28 cellular contexts compared by ENCODE assay signal in the genomic region with DNA sequence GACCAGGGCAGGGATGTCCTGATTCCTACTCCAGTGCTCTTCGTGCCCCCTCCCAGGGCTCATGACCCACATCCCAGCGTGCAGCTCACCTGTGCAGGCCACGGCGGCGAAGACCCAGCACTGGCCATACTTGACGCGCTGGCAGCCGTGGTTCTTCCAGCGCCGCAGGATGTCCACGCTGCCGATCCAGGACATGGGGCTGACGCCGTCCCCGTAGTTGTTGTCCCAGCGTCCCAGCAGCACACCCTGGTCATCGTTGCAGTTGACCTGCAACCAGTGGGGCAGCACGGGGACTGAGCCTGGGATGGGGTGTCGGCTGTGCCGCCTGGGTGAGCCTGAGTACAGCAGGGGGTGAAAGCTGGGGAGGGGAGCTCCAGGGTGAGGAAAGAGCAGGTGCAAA. TPM values are rescaled to one million over a fixed set of nuclear protein-coding genes. Genes with fewer than 3 reads are reported as not detected.
"Had no signal": no experiment of that assay in that cellular context is flagged by ENCODE, and none has a peak within 500 bp of the region (broad histone marks: within the 10 kb centered on the region; RNA-seq: fewer than 3 reads in every experiment).

No MANE protein-coding gene starts in this region.

- H3K27me3 ChIP-seq: body of pancreas, cardiac muscle cell, dorsolateral prefrontal cortex, gastrocnemius medialis, sigmoid colon had no signal

- H3K27ac ChIP-seq: body of pancreas, cardiac muscle cell, dorsolateral prefrontal cortex, esophagus squamous epithelium, gastrocnemius medialis, parathyroid adenoma, sigmoid colon, WERI-Rb-1 had no signal

- H3K27me3 Mint-ChIP-seq: memory B cell, type B pancreatic cell had no signal

- H3K9me3 Mint-ChIP-seq: activated CD4-positive, alpha-beta T cell treated with anti-CD3 and anti-CD28 coated beads, Interleukin-2, amount 10 ng/mL, durations not matched to agents 7 days and 5 days; activated CD8-positive, alpha-beta T cell treated with anti-CD3 and anti-CD28 coated beads for 36 hours; activated naive CD8-positive, alpha-beta T cell treated with anti-CD3 and anti-CD28 coated beads, Interleukin-2, amount 50 U/mL, for 24 hours; effector memory CD8-positive, alpha-beta T cell; memory B cell; nephron; type B pancreatic cell had no signal

- ATAC-seq: activated CD8-positive, alpha-beta memory T cell treated with anti-CD3 and anti-CD28 coated beads, Interleukin-2, amount 10 ng/mL, durations not matched to agents 7 days and 5 days; activated CD8-positive, alpha-beta T cell treated with anti-CD3 and anti-CD28 coated beads for 36 hours; activated naive CD8-positive, alpha-beta T cell treated with anti-CD3 and anti-CD28 coated beads, Interleukin-2, amount 50 U/mL, for 24 hours; body of pancreas; effector memory CD8-positive, alpha-beta T cell; gastrocnemius medialis; stimulated activated naive B cell treated with anti-CD40 and anti-IgM and Interleukin-4, amounts not matched to agents 10 μg/mL and 1 μg/mL and 100 μg/mL, for 72 hours had no signal

- H3K4me1 Mint-ChIP-seq: memory B cell had no signal

- H3K4me3 Mint-ChIP-seq: activated CD4-positive, alpha-beta T cell treated with anti-CD3 and anti-CD28 coated beads, Interleukin-2, amount 10 ng/mL, durations not matched to agents 7 days and 5 days; activated CD8-positive, alpha-beta memory T cell treated with anti-CD3 and anti-CD28 coated beads, Interleukin-2, amount 10 ng/mL, durations not matched to agents 7 days and 5 days; activated CD8-positive, alpha-beta T cell treated with anti-CD3 and anti-CD28 coated beads for 36 hours; activated naive CD8-positive, alpha-beta T cell treated with anti-CD3 and anti-CD28 coated beads, Interleukin-2, amount 50 U/mL, for 24 hours; effector memory CD8-positive, alpha-beta T cell; memory B cell; nephron; stimulated activated naive B cell treated with anti-CD40 and anti-IgM and Interleukin-4, amounts not matched to agents 10 μg/mL and 1 μg/mL and 100 μg/mL, for 72 hours; type B pancreatic cell had no signal

- H3K4me2 ChIP-seq: smooth muscle cell had no signal

- H3K36me3 ChIP-seq: WERI-Rb-1 had no signal

- H3K36me3 Mint-ChIP-seq: activated CD8-positive, alpha-beta memory T cell treated with anti-CD3 and anti-CD28 coated beads, Interleukin-2, amount 10 ng/mL, durations not matched to agents 7 days and 5 days; type B pancreatic cell had no signal

- H3K4me3 ChIP-seq: body of pancreas, cardiac muscle cell, dorsolateral prefrontal cortex, esophagus squamous epithelium, gastrocnemius medialis, sigmoid colon, smooth muscle cell had no signal

- H3K79me2 ChIP-seq: parathyroid adenoma had no signal

- H3K9ac ChIP-seq: parathyroid adenoma had no signal

- H3K9me3 ChIP-seq: body of pancreas, esophagus squamous epithelium, gastrocnemius medialis, sigmoid colon had no signal

- H2AFZ ChIP-seq: parathyroid adenoma had no signal

- H3K27ac Mint-ChIP-seq: activated CD4-positive, alpha-beta T cell treated with anti-CD3 and anti-CD28 coated beads, Interleukin-2, amount 10 ng/mL, durations not matched to agents 7 days and 5 days; activated CD8-positive, alpha-beta memory T cell treated with anti-CD3 and anti-CD28 coated beads, Interleukin-2, amount 10 ng/mL, durations not matched to agents 7 days and 5 days; activated CD8-positive, alpha-beta T cell treated with anti-CD3 and anti-CD28 coated beads for 36 hours; activated naive CD8-positive, alpha-beta T cell treated with anti-CD3 and anti-CD28 coated beads, Interleukin-2, amount 50 U/mL, for 24 hours; effector memory CD8-positive, alpha-beta T cell; memory B cell; type B pancreatic cell had no signal

- DNase-seq: activated CD4-positive, alpha-beta T cell treated with anti-CD3 and anti-CD28 coated beads, Interleukin-2, amount 10 ng/mL, durations not matched to agents 7 days and 5 days; activated CD4-positive, CD25-positive, alpha-beta regulatory T cell treated with anti-CD3 and anti-CD28 coated beads, Interleukin-2, amount 50 U/mL, for 72 hours; activated CD8-positive, alpha-beta memory T cell treated with anti-CD3 and anti-CD28 coated beads, Interleukin-2, amount 10 ng/mL, durations not matched to agents 7 days and 5 days; activated CD8-positive, alpha-beta T cell treated with anti-CD3 and anti-CD28 coated beads for 36 hours; activated gamma-delta T cell; activated naive CD4-positive, alpha-beta T cell treated with anti-CD3 and anti-CD28 coated beads, Interleukin-2, amount 50 U/mL, for 16 hours; activated naive CD8-positive, alpha-beta T cell treated with anti-CD3 and anti-CD28 coated beads, Interleukin-2, amount 50 U/mL, for 24 hours; activated T-cell treated with anti-CD3 and anti-CD28 coated beads for 4 hours; anterior cingulate cortex; body of pancreas; dorsolateral prefrontal cortex; effector memory CD8-positive, alpha-beta T cell; esophagus squamous epithelium; gastrocnemius medialis; head of caudate nucleus; hypothalamus; sigmoid colon; stimulated activated CD4-positive, alpha-beta T cell treated with anti-CD3 and anti-CD28 coated beads, Interleukin-15, amount 100 ng/mL, for 24 hours; stimulated activated naive B cell treated with anti-CD40 and anti-IgM and Interleukin-4, amounts not matched to agents 10 μg/mL and 1 μg/mL and 100 μg/mL, for 72 hours; T-helper 1 cell had no signal

- FAIRE-seq: TTC549 had no signal

RNA-seq across cellular contexts. Expression of gene TGM2, which starts 18.4 kb away (rescaled TPM):
- total RNA-seq: activated CD8-positive, alpha-beta T cell treated with anti-CD3 and anti-CD28 coated beads for 36 hours had no signal
